ENCODE assay signal across 23 cellular contexts in the genomic region with DNA sequence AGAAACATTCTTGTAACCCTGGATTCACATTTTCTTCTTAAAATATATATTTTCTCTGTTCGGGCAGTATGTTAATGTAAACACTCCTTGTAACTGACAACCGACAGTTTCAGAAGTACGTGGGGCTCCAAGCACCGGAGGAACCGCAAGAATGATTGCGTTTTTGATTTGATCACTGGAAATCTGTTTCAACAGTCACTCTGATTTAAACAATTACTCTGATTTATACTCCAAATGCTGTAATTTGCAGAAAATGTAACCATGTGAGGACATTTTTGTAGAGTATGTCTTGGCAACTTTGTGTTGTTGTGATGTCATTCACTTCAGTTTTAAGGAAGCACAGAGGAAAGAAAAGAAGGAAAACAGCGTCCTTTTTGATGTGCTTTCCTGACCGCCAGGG.
DNase-seq lines count a peak whose midpoint lies in the region; ATAC-seq, FAIRE-seq and TF ChIP-seq lines count a peak whose summit lies in the region.
"Had no signal": no experiment of that assay in that cellular context is flagged by ENCODE, and none has a peak within 500 bp of the region (broad histone marks: within the 10 kb centered on the region; RNA-seq: fewer than 3 reads in every experiment).

No MANE protein-coding gene starts in this region.

- DNase-seq in K562 (ENCODE audit: extremely low read depth in 1 of 4, low spot score in 3 of 4) (no peak), fibroblast of gingiva (ENCODE audit: low read depth) (peak; percentile 86), sigmoid colon (peak; percentile 1), GM10248 (ENCODE audit: extremely low spot score) (no peak), retina (no peak), UCSD-AML1 (lab: John Stamatoyannopoulos, UW; ENCODE audit: unreplicated experiment) (no peak)
- DNase-seq: Calu3, DMS153, DND-41, H9, HFFc6, KBM-7, MG63, NCI-H2029, NCI-H446, NCI-H524 treated with DMSO at 0.1 percent for 48 hours, NCI-H82, Right ventricle myocardium superior had no signal

- POLR2A ChIA-PET in K562 (lab: Yijun Ruan, JAX), result no interaction called here
- POLR2A ChIA-PET in GM10248 (lab: Yijun Ruan, JAX), result no interaction called here

- CTCF ChIA-PET in K562 (lab: Yijun Ruan, JAX; ENCODE audit: low intra/inter-chr PET ratio), result no interaction called here
- CTCF ChIA-PET in GM10248 (lab: Yijun Ruan, JAX), result interaction anchor here (1.0 to 8.7 kb wide), 3 partner anchors 184 to 304 kb away, joined by 3 to 247 read pairs (median 98); no protein-coding TSS in a partner anchor

- TF ChIP-seq CTCF in KMS-11 (conservative IDR thresholded peaks at IDR 0.05; ENCODE audit: low read depth, low read length) (no peak), K562 (IDR thresholded peaks at IDR 0.05 in 2 of 3, conservative IDR thresholded peaks at IDR 0.05 in 1 of 3; ENCODE audit: insufficient read depth in 2 of 3, low read depth in 1 of 3, low read length in 3 of 3) (no peak), sigmoid colon (IDR thresholded peaks at IDR 0.05) (no peak), GM10248 (IDR thresholded peaks at IDR 0.05; ENCODE audit: control extremely low read depth, extremely low read depth, low read depth, missing control alignments) (no peak)

- peak overlapping the region; percentile 43; the same call in 1 of the 2 replicates for H3K9ac ChIP-seq in KMS-11
- H3K9ac ChIP-seq in K562 (ENCODE audit: insufficient read depth in 1 of 2, low read depth in 2 of 2, low read length in 2 of 2), result no peak overlapping the region

- TF ChIP-seq POLR2A in K562 (conservative IDR thresholded peaks at IDR 0.05) (no peak), sigmoid colon (IDR thresholded peaks at IDR 0.05) (no peak)

- no TSS peak for BruUV-seq in K562 (replicated peaks; lab: Mats Ljungman, UMichigan)

- H3K4me3 ChIP-seq in KMS-11 (IDR thresholded peaks at IDR 0.05; ENCODE audit: insufficient read depth, low read depth, low read length) (no peak overlapping the region), K562 (no peak overlapping the region), sigmoid colon (no peak overlapping the region)
- H3K4me3 ChIP-seq: GM23338, MG63, SJSA1 had no signal

- peaks cover 60% of the 10 kb centered on the region for H3K4me1 ChIP-seq in KMS-11 (ENCODE audit: low read depth, poor library complexity, severe bottlenecking)
- no peaks in the 10 kb centered on the region for H3K4me1 ChIP-seq in K562 (replicated peaks in 1 of 2; ENCODE audit: control insufficient read depth in 2 of 2, insufficient read depth in 2 of 2, low read length in 2 of 2)
- peaks cover 0 to 23% (median 17%) of the 10 kb centered on the region in 4 donors for H3K4me1 ChIP-seq in sigmoid colon
- H3K4me1 ChIP-seq: SJSA1 had no signal

- no peaks in the 10 kb centered on the region for H3K79me2 ChIP-seq in KMS-11 (ENCODE audit: insufficient read depth, low read depth)
- H3K79me2 ChIP-seq in K562 (ENCODE audit: control insufficient read depth, insufficient read depth, low read length), result no peaks in the 10 kb centered on the region

- H3K27ac ChIP-seq in KMS-11, result peak overlapping the region; percentile 92
- H3K27ac ChIP-seq in K562 (ENCODE audit: extremely low read depth, low read depth, low read length), result no peak overlapping the region
- no peak overlapping the region for H3K27ac ChIP-seq in sigmoid colon
- H3K27ac ChIP-seq: SJSA1 had no signal

- TF ChIP-seq EP300 in K562 (IDR thresholded peaks at IDR 0.05; ENCODE audit: low read length) (no peak), sigmoid colon (IDR thresholded peaks at IDR 0.05) (no peak)

- H3K27me3 ChIP-seq in KMS-11 (ENCODE audit: insufficient read depth, low read depth) (no peaks in the 10 kb centered on the region), K562 (ENCODE audit: control insufficient read depth in 2 of 2, insufficient read depth in 2 of 2, low read length in 2 of 2) (peaks cover 2 to 22% of the 10 kb centered on the region in 2 experiments; a peak in 3 of 5 replicates), sigmoid colon (no peaks in the 10 kb centered on the region)

- H2AFZ ChIP-seq in KMS-11 (ENCODE audit: low read depth) (peak overlapping the region; percentile 52), K562 (ENCODE audit: low read depth, low read length) (no peak overlapping the region)
- H2AFZ ChIP-seq: GM23338 had no signal

- intact Hi-C loops in K562 (cut with micrococcal nuclease) (no loop called here), sigmoid colon (cut with DNase I) (no loop called here)

- peak overlapping the region; percentile 61 for H3K4me2 ChIP-seq in KMS-11
- no peak overlapping the region for H3K4me2 ChIP-seq in K562 (ENCODE audit: insufficient read depth, low read length)
- H3K4me2 ChIP-seq: GM23338 had no signal

- no peak for TF ChIP-seq RAD21 in K562 (CRISPR knock-in tag; conservative IDR thresholded peaks at IDR 0.05 in 1 of 2, IDR thresholded peaks at IDR 0.05 in 1 of 2)

- in situ Hi-C loops in K562 (cut with MboI), result no loop called here

- no peaks in the 10 kb centered on the region for H3K9me3 ChIP-seq in K562 (replicated peaks; ENCODE audit: control insufficient read depth, insufficient read depth, low read depth, low read length)
- H3K9me3 ChIP-seq in sigmoid colon, result no peaks in the 10 kb centered on the region
- H3K9me3 ChIP-seq: MG63, SJSA1 had no signal

- WGBS in K562 (ENCODE audit: insufficient coverage, low coverage, missing lambda C conversion rate), result 2% methylated on average over 8 of the region's 8 CpGs
- WGBS in sigmoid colon, 2 donors, result 69 to 71% methylated on average over 8 of the region's 8 CpGs

- H4K20me1 ChIP-seq in KMS-11 (ENCODE audit: insufficient read depth) (no peaks in the 10 kb centered on the region), K562 (replicated peaks; ENCODE audit: control insufficient read depth, insufficient read depth, low read length) (no peaks in the 10 kb centered on the region)

- ATAC-seq in K562, result no peak
- ATAC-seq: GM23338 had no signal

- H3K36me3 ChIP-seq in KMS-11 (ENCODE audit: insufficient read depth), result no peaks in the 10 kb centered on the region
- H3K36me3 ChIP-seq in K562 (ENCODE audit: control insufficient read depth, insufficient read depth, low read length), result no peaks in the 10 kb centered on the region
- H3K36me3 ChIP-seq in sigmoid colon, result no peaks in the 10 kb centered on the region
- H3K36me3 ChIP-seq: MG63, SJSA1 had no signal

- no peaks in the 10 kb centered on the region for H3K9me1 ChIP-seq in K562 (ENCODE audit: control insufficient read depth, insufficient read depth, low read length)

- FAIRE-seq in K562 (lab: Jason Lieb, UNC), result no peak
- FAIRE-seq: GM18507, HTR-8/SVneo had no signal

TF ChIP-seq in K562, 482 proteins besides CTCF, POLR2A, EP300 and RAD21:
- TF ChIP-seq RBM34 (IDR thresholded peaks at IDR 0.05; ENCODE audit: borderline replicate concordance, insufficient read depth, low read length) (no peak), KDM1A (IDR thresholded peaks at IDR 0.05) (peak; percentile 44 to 51; a peak in 3 of 4 replicates)

Comparison
In these comparisons a context has a peak if more than half of its experiments do, and no peak if none do; other contexts are left out.
1. DNase-seq: peak in fibroblast of gingiva (single experiment) and sigmoid colon (single experiment); none in K562 (0 of 4), GM10248 (single experiment), retina (single experiment) and UCSD-AML1 (single experiment).